20 cellular contexts compared by ENCODE assay signal in genomic region chr1:192448026-192448578, GRCh38.
DNase-seq lines count a peak whose midpoint lies in the region; ATAC-seq, FAIRE-seq and TF ChIP-seq lines count a peak whose summit lies in the region.
"Had no signal": no experiment of that assay in that cellular context is flagged by ENCODE, and none has a peak within 500 bp of the region (broad histone marks: within the 10 kb centered on the region; RNA-seq: fewer than 3 reads in every experiment).

No MANE protein-coding gene starts in this region.

- H2AFZ ChIP-seq in osteoblast (ENCODE audit: low read length), result peak overlapping the region; percentile 17
- H2AFZ ChIP-seq: GM23248 had no signal

- no peak for FAIRE-seq in H54 (lab: Jason Lieb, UNC)
- FAIRE-seq: A549 had no signal

- no peak overlapping the region for H3K27ac ChIP-seq in osteoblast (ENCODE audit: low read depth, low read length)
- H3K27ac ChIP-seq: A549, GM23248 had no signal

- no peaks in the 10 kb centered on the region for H3K36me3 ChIP-seq in osteoblast (ENCODE audit: insufficient read depth, low read length)

- H3K9me3 ChIP-seq in osteoblast (ENCODE audit: low read depth, low read length), result no peaks in the 10 kb centered on the region
- H3K9me3 ChIP-seq: A549 had no signal

- no peak for TF ChIP-seq CTCF in osteoblast (IDR thresholded peaks at IDR 0.05; ENCODE audit: extremely low read depth, low read depth, low read length)

- peaks cover 9% of the 10 kb centered on the region for H3K4me1 ChIP-seq in osteoblast (ENCODE audit: insufficient read depth, low read length)

- ATAC-seq in GM18520 (IDR thresholded peaks at IDR 0.05; ENCODE audit: unreplicated experiment), result no peak
- no peak for ATAC-seq in GM21529 (IDR thresholded peaks at IDR 0.05; ENCODE audit: unreplicated experiment)
- ATAC-seq: A549 had no signal

- no peaks in the 10 kb centered on the region for H3K79me2 ChIP-seq in osteoblast (ENCODE audit: insufficient read depth, low read length)

- DNase-seq in EH (ENCODE audit: low read depth) (peak; percentile 21), NCI-H226 (peak; percentile 58), astrocyte of the hippocampus (ENCODE audit: low read depth, low spot score) (peak; percentile 7), osteoblast (ENCODE audit: insufficient read length, low spot score, missing footprints) (no peak), NCI-H1694 treated with DMSO at 0.1 percent for 48 hours (lab: John Stamatoyannopoulos, UW) (no peak), H54 (ENCODE audit: insufficient read length, low spot score) (no peak)
- DNase-seq: AML-193, COR-L47, DMS153, GM23248, Karpas-422, NCI-H1105, NCI-H1694, NCI-H2171, NCI-H446 treated with DMSO at 0.1 percent for 48 hours, NCI-H774, RPMI8226 had no signal

- no peaks in the 10 kb centered on the region for H4K20me1 ChIP-seq in osteoblast (ENCODE audit: insufficient read depth, low read length)

- no peak overlapping the region for H3K4me2 ChIP-seq in osteoblast (ENCODE audit: insufficient read depth, low read length)
- H3K4me2 ChIP-seq: A549 had no signal

- no peak overlapping the region for H3K4me3 ChIP-seq in osteoblast (ENCODE audit: insufficient read depth, low read length)
- H3K4me3 ChIP-seq: A549, GM23248 had no signal

- H3K27me3 ChIP-seq in osteoblast (ENCODE audit: insufficient read depth, low read length), result no peaks in the 10 kb centered on the region

- TF ChIP-seq POLR2A in H54 (IDR thresholded peaks at IDR 0.05; ENCODE audit: low read depth, low read length), result no peak

Comparison
In these comparisons a context has a peak if more than half of its experiments do, and no peak if none do; other contexts are left out.
1. DNase-seq: peak in EH (single experiment), NCI-H226 (single experiment) and astrocyte of the hippocampus (single experiment); none in osteoblast (single experiment), NCI-H1694 treated with DMSO at 0.1 percent for 48 hours (single experiment) and H54 (single experiment).